In the genomic region with DNA sequence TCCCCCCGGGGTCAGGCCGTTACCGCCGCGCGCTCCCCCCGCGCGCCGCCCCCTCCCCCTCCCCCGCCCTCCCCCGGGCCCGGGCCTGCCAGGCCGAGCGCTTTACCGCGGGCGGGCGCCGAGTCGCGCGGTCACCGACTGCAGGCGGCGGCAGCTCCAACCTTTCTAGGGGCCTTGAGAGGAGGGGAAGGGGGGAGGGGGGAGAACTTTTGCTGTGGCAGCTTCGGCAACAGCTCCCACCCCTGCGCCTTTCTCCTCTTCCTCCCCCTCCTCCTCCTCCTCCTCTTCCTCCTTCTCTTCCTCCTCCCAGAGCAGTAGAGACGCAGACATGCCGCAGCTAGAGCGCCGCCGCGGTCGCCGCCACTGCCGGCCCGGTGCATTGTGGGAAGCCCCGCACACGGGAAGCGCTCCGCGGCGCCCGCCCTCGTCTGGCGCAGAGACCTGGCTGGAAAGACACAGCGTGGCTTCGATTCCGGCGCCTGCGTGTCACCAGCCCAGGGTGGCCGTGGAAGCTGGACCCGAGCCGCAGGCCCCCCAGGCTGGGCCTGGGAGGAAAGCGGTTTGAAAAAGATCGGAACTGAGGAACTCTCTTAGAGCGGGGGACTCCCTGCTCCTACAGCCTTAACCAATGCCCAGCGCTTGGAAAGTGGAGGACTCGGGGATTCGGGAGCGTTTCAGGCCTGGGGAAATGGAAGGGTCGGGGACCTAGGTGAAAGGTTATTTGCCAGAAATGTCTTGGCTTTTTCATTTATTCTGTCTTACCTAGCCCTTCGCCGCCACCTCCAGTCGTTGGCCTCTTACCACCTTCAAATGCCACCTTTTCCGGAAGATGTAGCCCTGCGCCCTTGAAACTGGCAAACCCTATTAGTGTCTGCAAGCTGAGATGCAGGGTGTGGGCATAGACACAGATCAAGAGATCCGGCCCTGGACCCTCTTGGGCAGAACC, we compare ENCODE assay signal across 8 cellular contexts. TPM values are rescaled to one million over a fixed set of nuclear protein-coding genes. Genes with fewer than 3 reads are reported as not detected.
DNase-seq lines count a peak whose midpoint lies in the region; ATAC-seq, FAIRE-seq and TF ChIP-seq lines count a peak whose summit lies in the region.

A gene with protein sequence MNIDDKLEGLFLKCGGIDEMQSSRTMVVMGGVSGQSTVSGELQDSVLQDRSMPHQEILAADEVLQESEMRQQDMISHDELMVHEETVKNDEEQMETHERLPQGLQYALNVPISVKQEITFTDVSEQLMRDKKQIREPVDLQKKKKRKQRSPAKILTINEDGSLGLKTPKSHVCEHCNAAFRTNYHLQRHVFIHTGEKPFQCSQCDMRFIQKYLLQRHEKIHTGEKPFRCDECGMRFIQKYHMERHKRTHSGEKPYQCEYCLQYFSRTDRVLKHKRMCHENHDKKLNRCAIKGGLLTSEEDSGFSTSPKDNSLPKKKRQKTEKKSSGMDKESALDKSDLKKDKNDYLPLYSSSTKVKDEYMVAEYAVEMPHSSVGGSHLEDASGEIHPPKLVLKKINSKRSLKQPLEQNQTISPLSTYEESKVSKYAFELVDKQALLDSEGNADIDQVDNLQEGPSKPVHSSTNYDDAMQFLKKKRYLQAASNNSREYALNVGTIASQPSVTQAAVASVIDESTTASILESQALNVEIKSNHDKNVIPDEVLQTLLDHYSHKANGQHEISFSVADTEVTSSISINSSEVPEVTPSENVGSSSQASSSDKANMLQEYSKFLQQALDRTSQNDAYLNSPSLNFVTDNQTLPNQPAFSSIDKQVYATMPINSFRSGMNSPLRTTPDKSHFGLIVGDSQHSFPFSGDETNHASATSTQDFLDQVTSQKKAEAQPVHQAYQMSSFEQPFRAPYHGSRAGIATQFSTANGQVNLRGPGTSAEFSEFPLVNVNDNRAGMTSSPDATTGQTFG (minus strand): TSS at position 330 of the 946 bp plus-strand sequence. CDS start 61,685 bp downstream, outside the sequence.

- TF ChIP-seq EP300 in neural cell (conservative IDR thresholded peaks at IDR 0.05; ENCODE audit: poor library complexity, severe bottlenecking) = no peak

- H3K4me1 Mint-ChIP-seq in stimulated activated naive CD8-positive, alpha-beta T cell treated with anti-CD3 and anti-CD28 coated beads, Interleukin-15, amount 100 ng/mL, for 72 hours = peaks cover 35% of the 10 kb centered on the region

- H3K27me3 ChIP-seq in MG63 = no peaks in the 10 kb centered on the region
- H3K27me3 ChIP-seq in neural cell (ENCODE audit: insufficient read depth, low read depth, low read length) = no peaks in the 10 kb centered on the region

- H3K9me3 ChIP-seq in MG63 (no peaks in the 10 kb centered on the region), neural cell (ENCODE audit: low read length) (no peaks in the 10 kb centered on the region)

- peak within 1 kb of the TSS; percentile 99 for H3K27ac Mint-ChIP-seq in stimulated activated naive CD8-positive, alpha-beta T cell treated with anti-CD3 and anti-CD28 coated beads, Interleukin-15, amount 100 ng/mL, for 72 hours

- peak within 1 kb of the TSS; percentile 95 for H3K9ac ChIP-seq in neural cell (ENCODE audit: low read length)

- peak within 1 kb of the TSS; percentile 93 for H3K27ac ChIP-seq in neural cell (ENCODE audit: low read length)

- peaks cover 3% of the 10 kb centered on the region for H4K20me1 ChIP-seq in neural cell (ENCODE audit: insufficient read depth)

- peak within 1 kb of the TSS; percentile 98 for H2AFZ ChIP-seq in neural cell (ENCODE audit: low read depth, low read length)

- peaks cover 41% of the 10 kb centered on the region for H3K79me2 ChIP-seq in neural cell (replicated peaks; ENCODE audit: insufficient read depth, low read length)

- no peak for TF ChIP-seq CTCF in fibroblast of villous mesenchyme (IDR thresholded peaks at IDR 0.05; ENCODE audit: insufficient read depth, low read depth, low read length)
- TF ChIP-seq CTCF in neural cell (IDR thresholded peaks at IDR 0.05; ENCODE audit: poor library complexity, severe bottlenecking) = peak; percentile 34

- DNase-seq in EH (ENCODE audit: low read depth) = peak; percentile 89
- DNase-seq in H54 (ENCODE audit: insufficient read length, low spot score) = peak; percentile 92
- peak; percentile 95 for DNase-seq in MG63
- peak; percentile 31 for DNase-seq in SIG-M5 (lab: John Stamatoyannopoulos, UW)
- peak; percentile 86 for DNase-seq in activated gamma-delta T cell (lab: John Stamatoyannopoulos, UW)
- peak; percentile 91 for DNase-seq in fibroblast of villous mesenchyme (ENCODE audit: low read depth)
- peak; percentile 90 to 92 for DNase-seq in stimulated activated naive CD8-positive, alpha-beta T cell treated with anti-CD3 and anti-CD28 coated beads, Interleukin-15, amount 100 ng/mL, for 72 hours

- TF ChIP-seq POLR2A in H54 (IDR thresholded peaks at IDR 0.05; ENCODE audit: low read depth, low read length) = peak; percentile 92

- no peaks in the 10 kb centered on the region for H3K27me3 Mint-ChIP-seq in stimulated activated naive CD8-positive, alpha-beta T cell treated with anti-CD3 and anti-CD28 coated beads, Interleukin-15, amount 100 ng/mL, for 72 hours

- peak within 1 kb of the TSS; percentile 99 for H3K4me2 ChIP-seq in neural cell (ENCODE audit: low read length)

- TF ChIP-seq RAD21 in neural cell (conservative IDR thresholded peaks at IDR 0.05) = peak; percentile 54

- peaks cover 21% of the 10 kb centered on the region for H3K36me3 ChIP-seq in MG63
- no peaks in the 10 kb centered on the region for H3K36me3 ChIP-seq in neural cell (ENCODE audit: insufficient read depth, low read length)

- no peaks in the 10 kb centered on the region for H3K9me3 Mint-ChIP-seq in stimulated activated naive CD8-positive, alpha-beta T cell treated with anti-CD3 and anti-CD28 coated beads, Interleukin-15, amount 100 ng/mL, for 72 hours

- peaks cover 8% of the 10 kb centered on the region for H3F3A ChIP-seq in neural cell (ENCODE audit: insufficient read depth, low read length, poor library complexity, severe bottlenecking)

- H3K4me3 ChIP-seq in MG63 (peak within 1 kb of the TSS; percentile 88), fibroblast of villous mesenchyme (ENCODE audit: low read depth, low read length) (peak within 1 kb of the TSS; percentile 66), neural cell (ENCODE audit: low read length) (peak within 1 kb of the TSS; percentile 85)

- H3K9me2 ChIP-seq in neural cell (ENCODE audit: insufficient read depth, low read length) = no peaks in the 10 kb centered on the region

- no peak for FAIRE-seq in H54 (lab: Jason Lieb, UNC)

- peak within 1 kb of the TSS; percentile 99 for H3K4me3 Mint-ChIP-seq in stimulated activated naive CD8-positive, alpha-beta T cell treated with anti-CD3 and anti-CD28 coated beads, Interleukin-15, amount 100 ng/mL, for 72 hours

- ATAC-seq in stimulated activated naive CD8-positive, alpha-beta T cell treated with anti-CD3 and anti-CD28 coated beads, Interleukin-15, amount 100 ng/mL, for 72 hours = peak; percentile 97

TF ChIP-seq in neural cell, 6 proteins besides CTCF, POLR2A, EP300 and RAD21:
- TF ChIP-seq SMC3 (conservative IDR thresholded peaks at IDR 0.05; ENCODE audit: poor library complexity) = peak; percentile 59
- peak; percentile 89 for TF ChIP-seq MXI1 (conservative IDR thresholded peaks at IDR 0.05; ENCODE audit: poor library complexity, severe bottlenecking)
- TF ChIP-seq REST (IDR thresholded peaks at IDR 0.05; ENCODE audit: borderline replicate concordance) = peak; percentile 74
- TF ChIP-seq TAF1 (IDR thresholded peaks at IDR 0.05; ENCODE audit: low read depth) = peak; percentile 93
- no peak for TF ChIP-seq EZH2 (IDR thresholded peaks at IDR 0.05; ENCODE audit: borderline replicate concordance, insufficient read depth, low read length, poor library complexity, severe bottlenecking)
- peak; percentile 72 for TF ChIP-seq POLR2AphosphoS5 (IDR thresholded peaks at IDR 0.05)

RNA-seq across cellular contexts. Expression of the gene that starts here (rescaled TPM):
- 22.3 and 39.4 TPM in 2 replicates for total RNA-seq in MG63 (2014; rRNA removed; shearing (Covaris generic); ENCODE audit: low replicate concordance)
- 28.3 and 42.7 TPM in 2 replicates for total RNA-seq in fibroblast of villous mesenchyme
- polyA plus RNA-seq in neural cell = 16.2 and 16.9 TPM in 2 replicates
- polyA minus RNA-seq in neural cell = 86.7 and 95.7 TPM in 2 replicates

Comparison
In these comparisons a context has a peak if more than half of its experiments do, and no peak if none do; other contexts are left out.
1. Peak in every context shown above with its lines: DNase-seq, ATAC-seq, H3K4me3 ChIP-seq and H3K27ac ChIP-seq.
2. DNase-seq: peak in every context shown above with its lines; median percentile 95 in MG63; 92 in H54; 91 in fibroblast of villous mesenchyme; 91 in stimulated activated naive CD8-positive, alpha-beta T cell treated with anti-CD3 and anti-CD28 coated beads, Interleukin-15, amount 100 ng/mL, for 72 hours; 89 in EH; 86 in activated gamma-delta T cell; 31 in SIG-M5.